ENCODE assay signal across 23 cellular contexts in genomic region chr14:76480426-76480825, GRCh38.
DNase-seq lines count a peak whose midpoint lies in the region; ATAC-seq, FAIRE-seq and TF ChIP-seq lines count a peak whose summit lies in the region.
"Had no signal": no experiment of that assay in that cellular context is flagged by ENCODE, and none has a peak within 500 bp of the region (broad histone marks: within the 10 kb centered on the region; RNA-seq: fewer than 3 reads in every experiment).

No MANE protein-coding gene starts in this region.

- POLR2A ChIA-PET in Caco-2 (lab: Charles Lee) = no interaction called here

- no peaks in the 10 kb centered on the region for H3K27me3 ChIP-seq in bronchial epithelial cell (ENCODE audit: control insufficient read depth, insufficient read depth, low read length)
- no peaks in the 10 kb centered on the region for H3K27me3 ChIP-seq in mesendoderm (ENCODE audit: insufficient read depth, low read length, poor library complexity)
- no peaks in the 10 kb centered on the region; the same call in 1 of the 2 replicates for H3K27me3 ChIP-seq in Caco-2 (replicated peaks; ENCODE audit: control insufficient read depth, insufficient read depth, low read length)
- H3K27me3 ChIP-seq in stomach = no peaks in the 10 kb centered on the region
- H3K27me3 ChIP-seq: BLaER1 treated with 17β-estradiol and CSF1 and Interleukin-3, amounts not matched to agents 10 nM and 100 nM had no signal

- TF ChIP-seq CTCF in bronchial epithelial cell (IDR thresholded peaks at IDR 0.05; ENCODE audit: insufficient read depth, low read length, severe bottlenecking) (no peak), Caco-2 (IDR thresholded peaks at IDR 0.05; ENCODE audit: insufficient read depth in 1 of 2, low read depth in 1 of 2, low read length in 1 of 2, severe bottlenecking in 1 of 2, unreplicated experiment in 1 of 2) (no peak), stomach (IDR thresholded peaks at IDR 0.05) (no peak)

- H3K36me3 ChIP-seq in bronchial epithelial cell (ENCODE audit: control insufficient read depth, insufficient read depth, low read length) (no peaks in the 10 kb centered on the region), mesendoderm (ENCODE audit: control insufficient read depth, insufficient read depth, low read length) (no peaks in the 10 kb centered on the region), Caco-2 (ENCODE audit: control insufficient read depth, insufficient read depth, low read length) (no peaks in the 10 kb centered on the region), stomach (no peaks in the 10 kb centered on the region)
- H3K36me3 ChIP-seq: BLaER1 treated with 17β-estradiol and CSF1 and Interleukin-3, amounts not matched to agents 10 nM and 100 nM had no signal

- H3K4me1 ChIP-seq in mesendoderm (ENCODE audit: control insufficient read depth, low read depth, low read length) = no peaks in the 10 kb centered on the region
- H3K4me1 ChIP-seq in Caco-2 = no peaks in the 10 kb centered on the region
- H3K4me1 ChIP-seq in stomach = no peaks in the 10 kb centered on the region
- H3K4me1 ChIP-seq: BLaER1 treated with 17β-estradiol and CSF1 and Interleukin-3, amounts not matched to agents 10 nM and 100 nM had no signal

- H3K79me2 ChIP-seq in mesendoderm (ENCODE audit: control insufficient read depth, insufficient read depth, low read length) = no peaks in the 10 kb centered on the region

- no TSS peak for BruUV-seq in Caco-2 (replicated peaks; lab: Mats Ljungman, UMichigan)

- no peak overlapping the region for H2BK15ac ChIP-seq in mesendoderm (replicated peaks; ENCODE audit: low read depth)

- no peaks in the 10 kb centered on the region for H3K36me3 Mint-ChIP-seq in Caco-2 (ENCODE audit: insufficient read depth, unreplicated experiment)
- H3K36me3 Mint-ChIP-seq: CD4-positive, alpha-beta memory T cell; IgD-negative memory B cell had no signal

- no peaks in the 10 kb centered on the region for H3K79me1 ChIP-seq in mesendoderm (ENCODE audit: low read length)

- FAIRE-seq in HTR-8/SVneo (lab: Jason Lieb, UNC) = peak; percentile 89
- no peak for FAIRE-seq in bronchial epithelial cell (lab: Jason Lieb, UNC)
- FAIRE-seq: G401.6, GM18507 had no signal

- H3K4me2 ChIP-seq in mesendoderm (ENCODE audit: low read length) = no peak overlapping the region
- H3K4me2 ChIP-seq: BLaER1 treated with 17β-estradiol and CSF1 and Interleukin-3, amounts not matched to agents 10 nM and 100 nM; SK-N-SH had no signal

- intact Hi-C loops in Right ventricle myocardium inferior (cut with DNase I) (loop anchor here (1.0 kb wide), 1 partner anchor 15 kb away; no protein-coding TSS in a partner anchor), Caco-2 (cut with micrococcal nuclease; ENCODE audit: unreplicated experiment) (no loop called here), stomach (cut with DNase I; ENCODE audit: low total_unique reads) (no loop called here)

- H3K9me3 Mint-ChIP-seq in Caco-2 (ENCODE audit: unreplicated experiment) = no peaks in the 10 kb centered on the region
- H3K9me3 Mint-ChIP-seq: CD4-positive, alpha-beta memory T cell; IgD-negative memory B cell had no signal

- no peak overlapping the region for H3K9ac ChIP-seq in mesendoderm (ENCODE audit: low read length)
- H3K9ac ChIP-seq: BLaER1 treated with 17β-estradiol and CSF1 and Interleukin-3, amounts not matched to agents 10 nM and 100 nM; SK-N-SH had no signal

- DNase-seq in COLO829 (ENCODE audit: low spot score) (peak; percentile 15), HTR-8/SVneo (ENCODE audit: insufficient read length, low spot score) (no peak), bronchial epithelial cell (ENCODE audit: low read depth) (peak; percentile 10), mesendoderm (peak; percentile 80), Right ventricle myocardium inferior (ENCODE audit: missing footprints) (no peak), Caco-2 (no peak), stomach (no peak)
- DNase-seq: ACHN; Calu3; CD4-positive, alpha-beta memory T cell; DMS153; GOT3; MV-4-11; NCI-H1105 treated with DMSO at 0.1 percent for 48 hours; NCI-H1694 treated with DMSO at 0.1 percent for 48 hours; NCI-H2081 treated with DMSO at 0.1 percent for 48 hours; NCI-H774; SIG-M5; SK-N-SH had no signal

- no peak for TF ChIP-seq EP300 in stomach (IDR thresholded peaks at IDR 0.05)

- no peak overlapping the region for H3K18ac ChIP-seq in mesendoderm (ENCODE audit: low read length)

- no peaks in the 10 kb centered on the region for H3K4me1 Mint-ChIP-seq in Caco-2 (ENCODE audit: low read depth, unreplicated experiment)
- H3K4me1 Mint-ChIP-seq: CD4-positive, alpha-beta memory T cell; IgD-negative memory B cell had no signal

- H3K4me3 Mint-ChIP-seq in Caco-2 (ENCODE audit: unreplicated experiment) = no peak overlapping the region
- H3K4me3 Mint-ChIP-seq: CD4-positive, alpha-beta memory T cell; IgD-negative memory B cell had no signal

- no peak overlapping the region for H3K23ac ChIP-seq in mesendoderm (ENCODE audit: low read length)

- no peak for TF ChIP-seq POLR2A in stomach (IDR thresholded peaks at IDR 0.05)

- no peak overlapping the region for H3K56ac ChIP-seq in mesendoderm (ENCODE audit: low read length)

- no peak overlapping the region for H4K5ac ChIP-seq in mesendoderm (ENCODE audit: low read length)

- CTCF ChIA-PET in Caco-2 (lab: Charles Lee) = no interaction called here

- ATAC-seq in Right ventricle myocardium inferior = no peak

- no peak overlapping the region for H3K27ac Mint-ChIP-seq in Caco-2 (ENCODE audit: unreplicated experiment)
- H3K27ac Mint-ChIP-seq: CD4-positive, alpha-beta memory T cell; IgD-negative memory B cell had no signal

- peaks cover 5% of the 10 kb centered on the region for H3K27me3 Mint-ChIP-seq in Caco-2 (ENCODE audit: insufficient read depth, unreplicated experiment)

- H2BK120ac ChIP-seq in mesendoderm (ENCODE audit: low read depth, low read length) = no peak overlapping the region

- H2AK5ac ChIP-seq in mesendoderm (ENCODE audit: low read length) = no peak overlapping the region

- H3K9me3 ChIP-seq in Caco-2 (no peaks in the 10 kb centered on the region), stomach (no peaks in the 10 kb centered on the region)
- H3K9me3 ChIP-seq: BLaER1 treated with 17β-estradiol and CSF1 and Interleukin-3, amounts not matched to agents 10 nM and 100 nM; SK-N-SH had no signal

- WGBS in mesendoderm (ENCODE audit: extremely low coverage, insufficient coverage, low lambda C conversion rate) = no CpG with 5 or more reads among the region's 1 CpG
- WGBS in stomach, 5 donors = 59 to 67% (median 63%) methylated on average over 1 of the region's 1 CpG

- no peak overlapping the region for H3K4me3 ChIP-seq in bronchial epithelial cell (ENCODE audit: low read depth, low read length)
- H3K4me3 ChIP-seq in mesendoderm (ENCODE audit: low read length) = no peak overlapping the region
- no peak overlapping the region for H3K4me3 ChIP-seq in Caco-2 (ENCODE audit: low read depth, low read length)
- no peak overlapping the region for H3K4me3 ChIP-seq in stomach
- H3K4me3 ChIP-seq: BLaER1 treated with 17β-estradiol and CSF1 and Interleukin-3, amounts not matched to agents 10 nM and 100 nM had no signal

- H3K4ac ChIP-seq in mesendoderm (ENCODE audit: low read depth, low read length) = no peak overlapping the region

- no peak overlapping the region for H4K8ac ChIP-seq in mesendoderm (ENCODE audit: low read depth, low read length)

- H2BK5ac ChIP-seq in mesendoderm (ENCODE audit: low read length) = no peak overlapping the region

- H3K27ac ChIP-seq in mesendoderm (ENCODE audit: low read depth, low read length) (no peak overlapping the region), stomach (no peak overlapping the region)
- H3K27ac ChIP-seq: BLaER1 treated with 17β-estradiol and CSF1 and Interleukin-3, amounts not matched to agents 10 nM and 100 nM had no signal

Comparison
In these comparisons a context has a peak if more than half of its experiments do, and no peak if none do; other contexts are left out.
1. DNase-seq: peak in COLO829 (single experiment), bronchial epithelial cell (single experiment) and mesendoderm (single experiment); none in HTR-8/SVneo (single experiment), Right ventricle myocardium inferior (single experiment), Caco-2 (0 of 2) and stomach (single experiment).